18 cellular contexts compared by ENCODE assay signal in genomic region chr5:122831984-122832383, GRCh38. TPM values are rescaled to one million over a fixed set of nuclear protein-coding genes. Genes with fewer than 3 reads are reported as not detected.
DNase-seq lines count a peak whose midpoint lies in the region; ATAC-seq and TF ChIP-seq lines count a peak whose summit lies in the region.
"Had no signal": no experiment of that assay in that cellular context is flagged by ENCODE, and none has a peak within 500 bp of the region (broad histone marks: within the 10 kb centered on the region; RNA-seq: fewer than 3 reads in every experiment).

No MANE protein-coding gene starts in this region.

- H3K27me3 Mint-ChIP-seq in activated B cell treated with CpG ODN at 0.5 μM for 24 hours (no peaks in the 10 kb centered on the region), memory B cell (no peaks in the 10 kb centered on the region)
- H3K27me3 Mint-ChIP-seq in stimulated activated naive B cell treated with anti-CD40 and anti-IgM and Interleukin-4, amounts not matched to agents 10 μg/mL and 1 μg/mL and 100 μg/mL, for 72 hours = no peaks in the 10 kb centered on the region
- H3K27me3 Mint-ChIP-seq: CD4-positive, alpha-beta memory T cell had no signal

- H3K9me3 Mint-ChIP-seq in activated B cell treated with CpG ODN at 0.5 μM for 24 hours (no peaks in the 10 kb centered on the region), memory B cell (no peaks in the 10 kb centered on the region)
- H3K9me3 Mint-ChIP-seq in stimulated activated naive B cell treated with anti-CD40 and anti-IgM and Interleukin-4, amounts not matched to agents 10 μg/mL and 1 μg/mL and 100 μg/mL, for 72 hours = no peaks in the 10 kb centered on the region
- H3K9me3 Mint-ChIP-seq: CD4-positive, alpha-beta memory T cell had no signal

- no peaks in the 10 kb centered on the region for H3K9me3 ChIP-seq in aorta (ENCODE audit: control insufficient read depth, low read length)
- H3K9me3 ChIP-seq: A549 had no signal

- H3K27ac Mint-ChIP-seq in activated B cell treated with CpG ODN at 0.5 μM for 24 hours (peak overlapping the region; percentile 41), memory B cell (peak overlapping the region; percentile 3)
- H3K27ac Mint-ChIP-seq in stimulated activated naive B cell treated with anti-CD40 and anti-IgM and Interleukin-4, amounts not matched to agents 10 μg/mL and 1 μg/mL and 100 μg/mL, for 72 hours = peak overlapping the region; percentile 9
- H3K27ac Mint-ChIP-seq: CD4-positive, alpha-beta memory T cell had no signal

- CTCF ChIA-PET in activated B cell treated with CpG ODN at 0.5 μM for 24 hours (lab: Charles Lee) = no interaction called here

- no peak overlapping the region for H3K27ac ChIP-seq in aorta (ENCODE audit: low read depth in 1 of 2, low read length in 2 of 2)
- H3K27ac ChIP-seq: A549, GM23248 had no signal

- ATAC-seq in activated B cell treated with CpG ODN at 0.5 μM for 24 hours (ENCODE audit: low read depth) (no peak), left lobe of liver (peak; percentile 69), memory B cell (ENCODE audit: low read depth) (no peak), aorta (ENCODE audit: low FRiP score) (no peak)
- ATAC-seq in stimulated activated naive B cell treated with anti-CD40 and anti-IgM and Interleukin-4, amounts not matched to agents 10 μg/mL and 1 μg/mL and 100 μg/mL, for 72 hours (replicated peaks) = no peak
- ATAC-seq: A549, HCT116 had no signal

- H3K4me3 ChIP-seq in aorta (ENCODE audit: low read length in 2 of 2) = no peak overlapping the region
- H3K4me3 ChIP-seq: A549, GM23248 had no signal

- no peaks in the 10 kb centered on the region for H3K36me3 ChIP-seq in aorta (ENCODE audit: control insufficient read depth in 1 of 2, insufficient read depth in 2 of 2, low read length in 1 of 2)

- 24 to 46% methylated on average over 1 of the region's 1 CpG for WGBS in aorta, 2 donors

- no peak for TF ChIP-seq CTCF in activated B cell treated with CpG ODN at 0.5 μM for 24 hours (IDR thresholded peaks at IDR 0.05)

- intact Hi-C loops in activated B cell treated with CpG ODN at 0.5 μM for 24 hours (cut with micrococcal nuclease) (loop anchor here (2.0 to 10.0 kb wide), 3 partner anchors 13 to 173 kb away; no protein-coding TSS in a partner anchor), aorta (cut with DNase I) (no loop called here)

- H3K4me1 Mint-ChIP-seq in activated B cell treated with CpG ODN at 0.5 μM for 24 hours (no peaks in the 10 kb centered on the region), memory B cell (no peaks in the 10 kb centered on the region)
- H3K4me1 Mint-ChIP-seq in stimulated activated naive B cell treated with anti-CD40 and anti-IgM and Interleukin-4, amounts not matched to agents 10 μg/mL and 1 μg/mL and 100 μg/mL, for 72 hours = no peaks in the 10 kb centered on the region
- H3K4me1 Mint-ChIP-seq: CD4-positive, alpha-beta memory T cell had no signal

- H3K27me3 ChIP-seq in aorta (ENCODE audit: control insufficient read depth in 1 of 2, insufficient read depth in 2 of 2, low read length in 1 of 2) = no peaks in the 10 kb centered on the region

- H3K36me3 Mint-ChIP-seq in activated B cell treated with CpG ODN at 0.5 μM for 24 hours (ENCODE audit: low read depth) (peaks cover 36% of the 10 kb centered on the region), memory B cell (peaks cover 9% of the 10 kb centered on the region)
- H3K36me3 Mint-ChIP-seq in stimulated activated naive B cell treated with anti-CD40 and anti-IgM and Interleukin-4, amounts not matched to agents 10 μg/mL and 1 μg/mL and 100 μg/mL, for 72 hours = peaks cover 2 to 16% of the 10 kb centered on the region in 2 donors

- peaks cover 0 to 2% of the 10 kb centered on the region in 2 donors for H3K4me1 ChIP-seq in aorta (ENCODE audit: control insufficient read depth in 1 of 2, insufficient read depth in 2 of 2, low read length in 2 of 2)
- H3K4me1 ChIP-seq: A549 had no signal

- POLR2A ChIA-PET in activated B cell treated with CpG ODN at 0.5 μM for 24 hours (lab: Charles Lee) = interaction anchor here (1.9 kb wide), 1 partner anchor 13 kb away, joined by 4 read pairs; the partner anchor contains the start of gene SNX24

- no peak overlapping the region for H3K4me3 Mint-ChIP-seq in activated B cell treated with CpG ODN at 0.5 μM for 24 hours
- H3K4me3 Mint-ChIP-seq in memory B cell = no peak overlapping the region
- no peak overlapping the region for H3K4me3 Mint-ChIP-seq in stimulated activated naive B cell treated with anti-CD40 and anti-IgM and Interleukin-4, amounts not matched to agents 10 μg/mL and 1 μg/mL and 100 μg/mL, for 72 hours
- H3K4me3 Mint-ChIP-seq: CD4-positive, alpha-beta memory T cell had no signal

- DNase-seq in activated B cell treated with CpG ODN at 0.5 μM for 24 hours (no peak), left lobe of liver (ENCODE audit: low spot score) (no peak), memory B cell (ENCODE audit: low spot score in 2 of 2) (no peak), NCI-H1105 (lab: John Stamatoyannopoulos, UW) (no peak), aorta (no peak)
- no peak for DNase-seq in stimulated activated naive B cell treated with anti-CD40 and anti-IgM and Interleukin-4, amounts not matched to agents 10 μg/mL and 1 μg/mL and 100 μg/mL, for 72 hours
- DNase-seq in activated T-cell treated with anti-CD3 and anti-CD28 coated beads, Interleukin-2, amount 50 U/mL, for 1 hour = no peak
- DNase-seq: 8988T; C1 segment of cervical spinal cord; Calu3; CD4-positive, alpha-beta memory T cell; COR-L47; DMS153; DND-41; GM23248; H7 had no signal

RNA-seq across cellular contexts. Expression of gene SNX24, which starts 13.4 kb away (rescaled TPM):
- total RNA-seq in activated B cell treated with CpG ODN at 0.5 μM for 24 hours (8.2 and 8.5 TPM in 2 replicates), left lobe of liver (8.2 TPM), aorta (10 to 100 TPM; 20.6 to 21.0 TPM)
- 10 to 100 TPM; 12.0 to 13.3 TPM for polyA plus RNA-seq in aorta

RNA-seq across cellular contexts. Expression of gene SNX2, which starts 57.1 kb away (rescaled TPM):
- total RNA-seq in activated B cell treated with CpG ODN at 0.5 μM for 24 hours = 145 and 146 TPM in 2 replicates
- total RNA-seq in left lobe of liver = 25.9 TPM
- 10 to 100 TPM; 86.8 to 93.8 TPM for total RNA-seq in aorta
- 10 to 100 TPM; 43.3 to 49.0 TPM for polyA plus RNA-seq in aorta
